In the genomic region with DNA sequence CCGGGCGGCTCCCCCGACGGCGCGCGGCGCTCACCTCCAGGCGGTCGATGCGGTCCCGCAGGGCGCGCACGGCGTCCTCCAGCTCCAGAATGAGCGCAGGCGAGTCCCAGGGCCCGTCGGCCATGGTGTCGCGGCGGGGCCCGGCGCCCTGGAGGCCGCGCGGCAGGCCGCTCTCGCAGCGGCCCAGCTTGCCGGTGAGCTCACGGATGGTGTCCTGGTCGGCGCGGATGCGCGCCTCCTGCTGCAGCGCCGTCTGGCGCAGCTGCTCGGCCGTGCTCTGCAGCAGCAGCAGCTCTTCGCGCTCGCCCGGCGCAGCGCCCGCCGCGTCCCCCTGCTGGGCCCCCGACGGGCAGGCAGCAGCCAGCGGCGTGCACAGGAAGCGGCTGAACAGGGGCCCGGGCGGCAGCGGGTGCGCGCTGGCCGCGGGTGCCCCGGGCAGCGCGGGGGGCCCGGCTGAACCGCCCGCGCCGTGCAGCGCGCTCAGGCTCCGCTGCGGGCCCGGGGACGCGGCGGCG, we compare ENCODE assay signal across 8 cellular contexts. TPM values are rescaled to one million over a fixed set of nuclear protein-coding genes. Genes with fewer than 3 reads are reported as not detected.
A peak's percentile ranks its signal among the peaks of the same experiment; 100 is the strongest.
DNase-seq lines count a peak whose midpoint lies in the region; ATAC-seq and TF ChIP-seq lines count a peak whose summit lies in the region.

No MANE protein-coding gene starts in this region.

- no peak overlapping the region; the same call in 1 of the 2 replicates for H3K27ac ChIP-seq in RWPE1
- H3K27ac ChIP-seq in adrenal gland = peak overlapping the region in 2 of 5 donors; percentile 52 to 88

- intact Hi-C loops in adrenal gland (cut with DNase I) (loop anchor here (5.0 to 10.0 kb wide), 2 partner anchors 68 to 76 kb away; no protein-coding TSS in a partner anchor), left ventricle myocardium superior (cut with micrococcal nuclease) (no loop called here)

- TF ChIP-seq CTCF in AG10803 (conservative IDR thresholded peaks at IDR 0.05; ENCODE audit: low read length) (peak; percentile 16; the same call in 1 of the 2 replicates), RWPE1 (conservative IDR thresholded peaks at IDR 0.05; ENCODE audit: low read depth) (peak; percentile 45), adrenal gland (IDR thresholded peaks at IDR 0.05) (peak in 3 of 6 experiments; percentile 30 to 59 (median 44)), retinal pigment epithelial cell (conservative IDR thresholded peaks at IDR 0.05; ENCODE audit: low read depth, low read length) (peak; percentile 34)

- CTCF ChIA-PET in RWPE1 (lab: Yijun Ruan, JAX) = interaction anchor here (0.6 to 1.2 kb wide), 2 partner anchors 15 to 74 kb away, joined by 3 to 6 read pairs; no protein-coding TSS in a partner anchor

- H3K4me1 ChIP-seq in adrenal gland (replicated peaks in 1 of 2) = peaks cover 3 to 11% of the 10 kb centered on the region in 2 donors

- peak overlapping the region; percentile 26 for H3K4me3 ChIP-seq in AG10803 (ENCODE audit: low read length)
- peak overlapping the region in 1 of 4 donors; percentile 62 for H3K4me3 ChIP-seq in adrenal gland
- peak overlapping the region; percentile 19 for H3K4me3 ChIP-seq in retinal pigment epithelial cell (ENCODE audit: low read length)

- ATAC-seq in left ventricle myocardium superior (peak; percentile 78), GM21390 (IDR thresholded peaks at IDR 0.05; ENCODE audit: unreplicated experiment) (no peak)

- no peaks in the 10 kb centered on the region for H3K27me3 ChIP-seq in adrenal gland

- peak; percentile 1 to 29 for TF ChIP-seq POLR2A in adrenal gland (IDR thresholded peaks at IDR 0.05)

- POLR2A ChIA-PET in RWPE1 (lab: Yijun Ruan, JAX; ENCODE audit: low non-redundant PET) = interaction anchor here (0.5 to 0.6 kb wide), 2 partner anchors 79 to 85 kb away, joined by 3 read pairs; no protein-coding TSS in a partner anchor

- WGBS in adrenal gland, 4 donors = 0 to 1% (median 1%) methylated on average over 3 to 81 of the region's 81 CpGs; no CpG with 5 or more reads in 1 of the 4 donors

- no peaks in the 10 kb centered on the region for H3K36me3 ChIP-seq in adrenal gland (replicated peaks in 1 of 2)

- DNase-seq in AG10803 (ENCODE audit: low read depth) (peak; percentile 70), H4 (ENCODE audit: low spot score) (peak; percentile 46), RWPE1 (ENCODE audit: low spot score) (peak; percentile 32), adrenal gland (peak; percentile 33 to 61 (median 56)), left ventricle myocardium superior (peak; percentile 71), retinal pigment epithelial cell (ENCODE audit: low read depth) (peak; percentile 39), OCI-M2 (lab: John Stamatoyannopoulos, UW; ENCODE audit: unreplicated experiment) (no peak)

- H3K9me3 ChIP-seq in adrenal gland (replicated peaks in 1 of 3) = no peaks in the 10 kb centered on the region

RNA-seq across cellular contexts. Expression of gene NPTXR, which starts 0.6 kb away (rescaled TPM):
- total RNA-seq in H4 (2014; rRNA removed; shearing (Covaris generic)) = 3.1 and 4.1 TPM in 2 replicates
- total RNA-seq in adrenal gland (10 to 100 TPM in 7 of 8 donors, 1 to 10 TPM in 1; 6.9 to 26.9 (median 13.4) TPM), left ventricle myocardium superior (23.4 TPM)
- polyA plus RNA-seq in adrenal gland = 1 to 10 TPM; 3.4 to 4.7 (median 4.4) TPM

RNA-seq across cellular contexts. Expression of gene CBX6, which starts 28.8 kb away (rescaled TPM):
- total RNA-seq in H4 (2014; rRNA removed; shearing (Covaris generic)) = 19.6 and 21.5 TPM in 2 replicates
- total RNA-seq in adrenal gland = 100 to 1,000 TPM in 1 of 8 donors, 10 to 100 TPM in 7; 48.0 to 151 (median 79.5) TPM
- 10 to 100 TPM; 21.0 to 87.3 (median 38.8) TPM for polyA plus RNA-seq in adrenal gland
- total RNA-seq in left ventricle myocardium superior = 37.1 TPM

RNA-seq across cellular contexts. Expression of gene DNAL4, which starts 49.3 kb away (rescaled TPM):
- total RNA-seq in H4 (2014; rRNA removed; shearing (Covaris generic)) = 6.4 and 6.6 TPM in 2 replicates
- total RNA-seq in adrenal gland (10 to 100 TPM; 12.9 to 29.8 (median 22.3) TPM), left ventricle myocardium superior (11.6 TPM)
- polyA plus RNA-seq in adrenal gland = 10 to 100 TPM; 11.8 to 19.7 (median 14.7) TPM
